Comparison of ENCODE assay signal across 8 cellular contexts in genomic region chr16:56932588-56933265, GRCh38. TPM values are rescaled to one million over a fixed set of nuclear protein-coding genes. Genes with fewer than 3 reads are reported as not detected.
A peak's percentile ranks its signal among the peaks of the same experiment; 100 is the strongest.
DNase-seq lines count a peak whose midpoint lies in the region; ATAC-seq and TF ChIP-seq lines count a peak whose summit lies in the region.

No MANE protein-coding gene starts in this region.

- H3K9me3 ChIP-seq in cardiac muscle cell (ENCODE audit: low read depth) = no peaks in the 10 kb centered on the region

- no peaks in the 10 kb centered on the region for H3K9me3 Mint-ChIP-seq in osteocyte (ENCODE audit: unreplicated experiment)

- H3K36me3 ChIP-seq in cardiac muscle cell = peaks cover 30% of the 10 kb centered on the region

- TF ChIP-seq POLR2A in Raji (IDR thresholded peaks at IDR 0.05; ENCODE audit: insufficient read depth, low read depth, low read length) = peak; percentile 35; the same call in 1 of the 2 replicates

- no peaks in the 10 kb centered on the region for H3K27me3 ChIP-seq in cardiac muscle cell

- H3K4me1 ChIP-seq in cardiac muscle cell (ENCODE audit: low read depth) = peaks cover 13% of the 10 kb centered on the region

- H3K27me3 Mint-ChIP-seq in osteocyte (ENCODE audit: unreplicated experiment) = no peaks in the 10 kb centered on the region

- H3K27ac Mint-ChIP-seq in osteocyte (ENCODE audit: unreplicated experiment) = peak overlapping the region; percentile 95

- peaks cover 43% of the 10 kb centered on the region for H3K4me1 Mint-ChIP-seq in osteocyte (ENCODE audit: unreplicated experiment)

- DNase-seq in NCI-H2171 treated with DMSO at 0.1 percent for 48 hours (lab: John Stamatoyannopoulos, UW) (peak; percentile 29), NCI-H2171 (lab: John Stamatoyannopoulos, UW) (no peak), HT1080 (ENCODE audit: low read depth) (peak; percentile 77), amniotic epithelial cell (ENCODE audit: low read depth) (peak; percentile 84), cardiac muscle cell (ENCODE audit: low read depth in 1 of 2, low spot score in 1 of 2) (peak; percentile 70 to 81), osteocyte (ENCODE audit: extremely low spot score, unreplicated experiment) (no peak)

- ATAC-seq in GM19351 (IDR thresholded peaks at IDR 0.05; ENCODE audit: unreplicated experiment) = no peak

- TF ChIP-seq CTCF in cardiac muscle cell (IDR thresholded peaks at IDR 0.05; ENCODE audit: low read depth, low read length) (no peak), osteocyte (IDR thresholded peaks at IDR 0.05) (no peak)

- peak overlapping the region; percentile 98 for H3K4me3 Mint-ChIP-seq in osteocyte (ENCODE audit: unreplicated experiment)

- H3K36me3 Mint-ChIP-seq in osteocyte (ENCODE audit: unreplicated experiment) = peaks cover 43% of the 10 kb centered on the region

- H3K4me3 ChIP-seq in cardiac muscle cell = peak overlapping the region; percentile 85

- peak overlapping the region; percentile 97 for H3K27ac ChIP-seq in cardiac muscle cell

RNA-seq across cellular contexts. Expression of gene HERPUD1, which starts 0.8 kb away (rescaled TPM):
- total RNA-seq in HT1080 (2014; rRNA removed; shearing (Covaris generic)) = 38.9 and 65.3 TPM in 2 replicates
- polyA plus RNA-seq in HT1080 (2015; cell fraction: cytosol; rRNA removed) = 168 and 183 TPM in 2 replicates
- 140 and 167 TPM in 2 replicates for polyA plus RNA-seq in HT1080 (2015; cell fraction: nucleus; rRNA removed)
- total RNA-seq in cardiac muscle cell = 40.5 and 109 TPM in 2 replicates
- polyA plus RNA-seq in cardiac muscle cell = 78.9 and 116 TPM in 2 replicates
- 251 and 285 TPM in 2 replicates for total RNA-seq in osteocyte

RNA-seq across cellular contexts. Expression of gene CETP, which starts 29.0 kb away (rescaled TPM):
- total RNA-seq in HT1080 (2014; rRNA removed; shearing (Covaris generic)) = not detected in 2 replicates
- polyA plus RNA-seq in HT1080 (2015; cell fraction: cytosol; rRNA removed) = not detected in 2 replicates
- not detected in 2 replicates for polyA plus RNA-seq in HT1080 (2015; cell fraction: nucleus; rRNA removed)
- total RNA-seq in cardiac muscle cell (0.27 TPM in 1 of 2 replicates, not detected in the other), osteocyte (not detected in 2 replicates)
- polyA plus RNA-seq in cardiac muscle cell = 0.49 TPM in 1 of 2 replicates, not detected in the other

RNA-seq across cellular contexts. Expression of gene NLRC5, which starts 56.6 kb away (rescaled TPM):
- 13.6 and 14.3 TPM in 2 replicates for total RNA-seq in HT1080 (2014; rRNA removed; shearing (Covaris generic))
- 3.6 and 5.9 TPM in 2 replicates for polyA plus RNA-seq in HT1080 (2015; cell fraction: cytosol; rRNA removed)
- polyA plus RNA-seq in HT1080 (2015; cell fraction: nucleus; rRNA removed) = 18.2 and 19.3 TPM in 2 replicates
- total RNA-seq in cardiac muscle cell (0.18 TPM in 1 of 2 replicates, not detected in the other), osteocyte (21.1 and 24.7 TPM in 2 replicates)
- polyA plus RNA-seq in cardiac muscle cell = not detected in 2 replicates

Comparison
In these comparisons a context has a peak if more than half of its experiments do, and no peak if none do; other contexts are left out.
1. DNase-seq: peak in NCI-H2171 treated with DMSO at 0.1 percent for 48 hours (single experiment), HT1080 (single experiment), amniotic epithelial cell (single experiment) and cardiac muscle cell (2 of 2); none in NCI-H2171 (single experiment) and osteocyte (single experiment).
2. RNA of gene NLRC5, which starts 56.6 kb away (total RNA-seq): 21.1 to 24.7 TPM in osteocyte and 13.6 to 14.3 TPM in HT1080; 0.18 TPM in cardiac muscle cell; every median in the first group is over 10 times any median in the second.